In genomic region chr1:91537281-91538069, GRCh38 we compare ENCODE assay signal across 12 cellular contexts. TPM values are rescaled to one million over a fixed set of nuclear protein-coding genes. Genes with fewer than 3 reads are reported as not detected.
DNase-seq lines count a peak whose midpoint lies in the region; ATAC-seq and TF ChIP-seq lines count a peak whose summit lies in the region.
"Had no signal": no experiment of that assay in that cellular context is flagged by ENCODE, and none has a peak within 500 bp of the region (broad histone marks: within the 10 kb centered on the region; RNA-seq: fewer than 3 reads in every experiment).

No MANE protein-coding gene starts in this region.

- H3K27ac ChIP-seq in RWPE2 (ENCODE audit: poor library complexity, severe bottlenecking) (no peak overlapping the region), psoas muscle (no peak overlapping the region)

- no peak overlapping the region for H3K27ac Mint-ChIP-seq in stimulated activated naive CD8-positive, alpha-beta T cell treated with anti-CD3 and anti-CD28 coated beads, Interleukin-15, amount 100 ng/mL, for 72 hours
- H3K27ac Mint-ChIP-seq: activated CD4-positive, alpha-beta T cell treated with anti-CD3 and anti-CD28 coated beads, Interleukin-2, amount 10 ng/mL, durations not matched to agents 24 days and 14 days had no signal

- peaks cover 8% of the 10 kb centered on the region for H3K4me1 Mint-ChIP-seq in stimulated activated naive CD8-positive, alpha-beta T cell treated with anti-CD3 and anti-CD28 coated beads, Interleukin-15, amount 100 ng/mL, for 72 hours

- H3K4me1 ChIP-seq in RWPE2 (ENCODE audit: insufficient read depth, poor library complexity, severe bottlenecking), result no peaks in the 10 kb centered on the region
- no peaks in the 10 kb centered on the region for H3K4me1 ChIP-seq in psoas muscle

- H3K36me3 ChIP-seq in RWPE2 (ENCODE audit: low read depth), result no peaks in the 10 kb centered on the region
- H3K36me3 ChIP-seq in psoas muscle (ENCODE audit: insufficient read depth in 1 of 2, low read depth in 1 of 2), result no peaks in the 10 kb centered on the region

- DNase-seq in ELR (ENCODE audit: low read depth), result peak; percentile 71
- no peak for DNase-seq in RWPE2 (ENCODE audit: low spot score)
- DNase-seq in fibroblast of the aortic adventitia (ENCODE audit: low read depth), result peak; percentile 90
- no peak for DNase-seq in psoas muscle
- DNase-seq in LoVo (ENCODE audit: low spot score), result no peak
- no peak for DNase-seq in AML-193 (lab: John Stamatoyannopoulos, UW)
- no peak for DNase-seq in stimulated activated naive CD8-positive, alpha-beta T cell treated with anti-CD3 and anti-CD28 coated beads, Interleukin-15, amount 100 ng/mL, for 72 hours
- DNase-seq: activated CD4-positive, alpha-beta T cell treated with anti-CD3 and anti-CD28 coated beads, Interleukin-2, amount 10 ng/mL, durations not matched to agents 24 days and 14 days; activated gamma-delta T cell; cortex of kidney; hippocampal formation had no signal

- no peak overlapping the region for H3K4me3 Mint-ChIP-seq in stimulated activated naive CD8-positive, alpha-beta T cell treated with anti-CD3 and anti-CD28 coated beads, Interleukin-15, amount 100 ng/mL, for 72 hours
- H3K4me3 Mint-ChIP-seq: activated CD4-positive, alpha-beta T cell treated with anti-CD3 and anti-CD28 coated beads, Interleukin-2, amount 10 ng/mL, durations not matched to agents 24 days and 14 days had no signal

- intact Hi-C loops in psoas muscle (cut with DNase I), result no loop called here

- TF ChIP-seq CTCF in RWPE2 (IDR thresholded peaks at IDR 0.05; ENCODE audit: poor library complexity, severe bottlenecking) (no peak), fibroblast of the aortic adventitia (IDR thresholded peaks at IDR 0.05; ENCODE audit: insufficient read depth, low read length) (no peak), psoas muscle (IDR thresholded peaks at IDR 0.05) (no peak)

- no peaks in the 10 kb centered on the region for H3K27me3 ChIP-seq in RWPE2 (ENCODE audit: insufficient read depth, poor library complexity, severe bottlenecking)
- H3K27me3 ChIP-seq in psoas muscle (ENCODE audit: insufficient read depth in 3 of 3, low read length in 2 of 3), result no peaks in the 10 kb centered on the region

- H3K9me3 Mint-ChIP-seq in stimulated activated naive CD8-positive, alpha-beta T cell treated with anti-CD3 and anti-CD28 coated beads, Interleukin-15, amount 100 ng/mL, for 72 hours, result no peaks in the 10 kb centered on the region
- H3K9me3 Mint-ChIP-seq: activated CD4-positive, alpha-beta T cell treated with anti-CD3 and anti-CD28 coated beads, Interleukin-2, amount 10 ng/mL, durations not matched to agents 24 days and 14 days had no signal

- ATAC-seq in RWPE2 (ENCODE audit: low read depth) (0 out of 3 replicates have a peak, but pooled peaks have one; percentile 21), psoas muscle (peak in 3 of 4 donors; percentile 3 to 50 (median 48)), HG02623 (IDR thresholded peaks at IDR 0.05; ENCODE audit: unreplicated experiment) (no peak)
- ATAC-seq in stimulated activated naive CD8-positive, alpha-beta T cell treated with anti-CD3 and anti-CD28 coated beads, Interleukin-15, amount 100 ng/mL, for 72 hours, result no peak

- no peaks in the 10 kb centered on the region for H3K27me3 Mint-ChIP-seq in stimulated activated naive CD8-positive, alpha-beta T cell treated with anti-CD3 and anti-CD28 coated beads, Interleukin-15, amount 100 ng/mL, for 72 hours
- H3K27me3 Mint-ChIP-seq: activated CD4-positive, alpha-beta T cell treated with anti-CD3 and anti-CD28 coated beads, Interleukin-2, amount 10 ng/mL, durations not matched to agents 24 days and 14 days had no signal

- H3K9me3 ChIP-seq in RWPE2 (ENCODE audit: severe bottlenecking), result no peaks in the 10 kb centered on the region
- H3K9me3 ChIP-seq in psoas muscle, result no peaks in the 10 kb centered on the region

- H3K4me3 ChIP-seq in RWPE2 (ENCODE audit: severe bottlenecking) (no peak overlapping the region), fibroblast of the aortic adventitia (ENCODE audit: low read depth, low read length) (no peak overlapping the region), psoas muscle (no peak overlapping the region)

RNA-seq across cellular contexts. Expression of gene CDC7, which starts 36.8 kb away (rescaled TPM):
- 3.8 and 15.5 TPM in 2 replicates for total RNA-seq in fibroblast of the aortic adventitia (ENCODE audit: low replicate concordance)
- 1 to 10 TPM in 1 of 4 donors, under 1 TPM in 3; 0.40 to 1.2 (median 0.50) TPM for total RNA-seq in psoas muscle
- 1 to 10 TPM in 1 of 3 donors, under 1 TPM in 2; 0.25 to 1.4 (median 0.64) TPM for polyA plus RNA-seq in psoas muscle

Comparison
In these comparisons a context has a peak if more than half of its experiments do, and no peak if none do; other contexts are left out.
1. DNase-seq: peak in ELR (single experiment) and fibroblast of the aortic adventitia (single experiment); none in RWPE2 (single experiment), psoas muscle (0 of 2), LoVo (single experiment), AML-193 (0 of 2) and stimulated activated naive CD8-positive, alpha-beta T cell treated with anti-CD3 and anti-CD28 coated beads, Interleukin-15, amount 100 ng/mL, for 72 hours (0 of 2).
2. ATAC-seq: peak in RWPE2 (single experiment) and psoas muscle (3 of 4); none in HG02623 (single experiment) and stimulated activated naive CD8-positive, alpha-beta T cell treated with anti-CD3 and anti-CD28 coated beads, Interleukin-15, amount 100 ng/mL, for 72 hours (single experiment).